Comparison of ENCODE assay signal across 10 cellular contexts in the genomic region with DNA sequence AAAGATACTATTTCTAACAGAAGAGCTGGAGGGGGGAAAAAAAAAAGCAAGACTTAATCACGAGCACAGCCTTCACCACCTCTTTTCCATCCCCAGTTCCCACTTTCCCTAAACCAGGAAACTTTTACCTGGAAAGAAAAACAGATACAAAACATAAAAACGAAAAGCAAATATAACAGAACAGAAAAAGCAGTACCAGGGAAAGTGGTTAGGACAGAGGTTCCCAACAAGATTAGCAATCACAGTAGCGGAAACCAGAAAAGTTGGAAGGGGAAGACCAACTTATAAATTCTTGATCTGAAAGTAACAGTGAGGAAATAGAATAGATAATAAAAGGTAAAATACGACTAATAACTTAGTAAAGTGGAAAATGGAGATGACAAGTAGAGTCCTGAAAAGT. TPM values are rescaled to one million over a fixed set of nuclear protein-coding genes. Genes with fewer than 3 reads are reported as not detected.
DNase-seq lines count a peak whose midpoint lies in the region; ATAC-seq and TF ChIP-seq lines count a peak whose summit lies in the region.
"Had no signal": no experiment of that assay in that cellular context is flagged by ENCODE, and none has a peak within 500 bp of the region (broad histone marks: within the 10 kb centered on the region; RNA-seq: fewer than 3 reads in every experiment).

No MANE protein-coding gene starts in this region.

- peaks cover 32% of the 10 kb centered on the region for H3K36me3 ChIP-seq in rectal smooth muscle tissue (ENCODE audit: control insufficient read depth, insufficient read depth, low read length)

- H3K4me1 Mint-ChIP-seq in T-cell: peaks cover 57 to 62% (median 60%) of the 10 kb centered on the region in 3 donors

- H3K27me3 ChIP-seq in rectal smooth muscle tissue (ENCODE audit: control insufficient read depth, insufficient read depth, low read length): no peaks in the 10 kb centered on the region

- no peaks in the 10 kb centered on the region for H3K9me3 Mint-ChIP-seq in T-cell

- CTCF ChIA-PET in T-cell (lab: Charles Lee): interaction anchor here (0.8 to 6.2 kb wide), 7 partner anchors 43 to 824 kb away, joined by 3 to 40 read pairs (median 5); a partner anchor contains a TSS

- no peak for TF ChIP-seq CTCF in fibroblast of the aortic adventitia (IDR thresholded peaks at IDR 0.05; ENCODE audit: insufficient read depth, low read length)

- POLR2A ChIA-PET in T-cell (lab: Charles Lee): interaction anchor here in 1 of 2 donors (0.8 to 1.0 kb wide), 2 partner anchors 78 to 141 kb away, joined by 3 read pairs; no protein-coding TSS in a partner anchor

- DNase-seq in T-cell (no peak), fibroblast of the aortic adventitia (ENCODE audit: low read depth) (no peak), HUDEP-2 (lab: John Stamatoyannopoulos, UW; ENCODE audit: unreplicated experiment in 76 of 76) (no peak), A172 (ENCODE audit: low spot score) (no peak), anterior cingulate cortex (lab: John Stamatoyannopoulos, UW) (no peak)

- peak overlapping the region; percentile 99 for H3K27ac Mint-ChIP-seq in T-cell

- H3K4me3 ChIP-seq in GM08714 (ENCODE audit: low read length): peak overlapping the region; percentile 91
- H3K4me3 ChIP-seq in fibroblast of the aortic adventitia (ENCODE audit: low read depth, low read length): peak overlapping the region; percentile 95
- H3K4me3 ChIP-seq in rectal smooth muscle tissue (ENCODE audit: low read length): peak overlapping the region; percentile 93

- H3K36me3 Mint-ChIP-seq in T-cell: peaks cover 42% of the 10 kb centered on the region

- no peaks in the 10 kb centered on the region for H3K27me3 Mint-ChIP-seq in T-cell

- H3K4me1 ChIP-seq in rectal smooth muscle tissue (ENCODE audit: control insufficient read depth, insufficient read depth, low read length): peaks cover 26% of the 10 kb centered on the region

- ATAC-seq in T-cell (replicated peaks in 1 of 4) (no peak), GM18873 (IDR thresholded peaks at IDR 0.05; ENCODE audit: low FRiP score, unreplicated experiment) (no peak)

- H3K4me3 Mint-ChIP-seq in T-cell: peak overlapping the region; percentile 96 to 99 (median 97)

- H3K27ac ChIP-seq in rectal smooth muscle tissue (ENCODE audit: low read depth, low read length): peak overlapping the region; percentile 89

- H3K9ac ChIP-seq in rectal smooth muscle tissue (ENCODE audit: low read length): peak overlapping the region; percentile 88

RNA-seq across cellular contexts. Expression of a gene that starts 1.2 kb away (rescaled TPM):
- total RNA-seq in T-cell: 100 to 1,000 TPM; 507 to 669 (median 631) TPM
- total RNA-seq in fibroblast of the aortic adventitia (ENCODE audit: low replicate concordance): 197 and 290 TPM in 2 replicates
- 317 and 405 TPM in 2 replicates for total RNA-seq in A172 (2014; rRNA removed; shearing (Covaris generic))

RNA-seq across cellular contexts. Expression of a gene that starts 5.8 kb away (rescaled TPM):
- total RNA-seq in T-cell (1 to 10 TPM; 3.1 to 5.7 (median 4.1) TPM), fibroblast of the aortic adventitia (ENCODE audit: low replicate concordance) (3.8 and 6.7 TPM in 2 replicates)
- total RNA-seq in A172 (2014; rRNA removed; shearing (Covaris generic)): 1.4 and 2.3 TPM in 2 replicates

RNA-seq across cellular contexts. Expression of a gene that starts 6.8 kb away (rescaled TPM):
- total RNA-seq in T-cell (10 to 100 TPM in 3 of 5 donors, 1 to 10 TPM in 2; 6.9 to 17.1 (median 11.6) TPM), fibroblast of the aortic adventitia (ENCODE audit: low replicate concordance) (20.0 and 48.7 TPM in 2 replicates)
- 21.1 and 22.0 TPM in 2 replicates for total RNA-seq in A172 (2014; rRNA removed; shearing (Covaris generic))

RNA-seq across cellular contexts. Expression of a gene that starts 11.9 kb away (rescaled TPM):
- total RNA-seq in T-cell: not detected
- total RNA-seq in fibroblast of the aortic adventitia (ENCODE audit: low replicate concordance): not detected in 2 replicates
- total RNA-seq in A172 (2014; rRNA removed; shearing (Covaris generic)): not detected in 2 replicates
- total RNA-seq: myocyte; T-helper 2 cell treated with Interferon-gamma antibody and Interleukin-4, amounts not matched to agents 100 ng/mL and 5 ng/mL, for 36 hours had no signal

RNA-seq across cellular contexts. Expression of a gene that starts 31.4 kb away (rescaled TPM):
- total RNA-seq in T-cell (10 to 100 TPM; 12.5 to 23.9 (median 17.9) TPM), fibroblast of the aortic adventitia (ENCODE audit: low replicate concordance) (not detected in 2 replicates)
- total RNA-seq in A172 (2014; rRNA removed; shearing (Covaris generic)): not detected in 2 replicates
- total RNA-seq: myocyte had no signal
